In the genomic region with DNA sequence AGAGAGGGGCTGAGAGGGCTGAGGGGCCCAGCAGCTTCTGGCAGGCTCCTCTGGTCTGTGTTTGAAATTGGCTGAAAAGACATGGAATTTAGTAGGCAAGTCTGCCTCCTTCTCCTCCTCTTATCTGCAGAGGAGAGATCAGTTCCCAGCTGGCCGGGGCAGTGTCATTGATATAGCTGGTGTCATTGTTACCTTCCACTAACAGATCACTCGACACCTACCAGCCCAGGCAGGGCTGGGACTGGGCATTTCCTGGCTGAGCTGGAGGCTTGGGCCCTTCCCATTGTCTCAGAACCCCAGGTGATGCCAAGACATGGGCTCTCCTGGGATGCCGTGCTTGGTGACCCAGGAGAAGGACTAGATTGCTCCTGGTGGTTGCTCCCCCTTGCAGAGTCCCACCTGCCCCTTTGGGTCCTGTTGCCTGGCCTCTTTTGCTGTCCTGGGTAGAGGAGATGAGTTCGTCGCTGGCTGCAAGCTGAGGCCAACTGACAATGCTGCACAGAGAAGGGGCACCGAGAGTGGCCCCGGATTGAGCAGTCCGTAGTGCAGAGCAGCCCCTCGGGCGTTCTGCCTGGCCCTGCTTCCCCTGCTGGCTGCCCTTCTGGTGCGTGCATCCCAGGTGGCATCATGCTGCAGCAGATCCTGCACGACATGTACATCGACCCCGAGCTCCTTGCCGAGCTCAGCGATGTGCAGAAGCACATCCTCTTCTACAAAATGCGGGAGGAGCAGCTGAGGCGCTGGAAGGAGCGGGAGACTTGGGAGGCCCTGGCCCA, we compare ENCODE assay signal across 12 cellular contexts. TPM values are rescaled to one million over a fixed set of nuclear protein-coding genes. Genes with fewer than 3 reads are reported as not detected.
A peak's percentile ranks its signal among the peaks of the same experiment; 100 is the strongest.
DNase-seq lines count a peak whose midpoint lies in the region; ATAC-seq and TF ChIP-seq lines count a peak whose summit lies in the region.
"Had no signal": no experiment of that assay in that cellular context is flagged by ENCODE, and none has a peak within 500 bp of the region (broad histone marks: within the 10 kb centered on the region; RNA-seq: fewer than 3 reads in every experiment).

A gene (plus strand): TSS at position 198 of the 776 bp plus-strand sequence. CDS start 430 bp downstream, at position 628.

- no peaks in the 10 kb centered on the region for H3K9me3 Mint-ChIP-seq in activated naive CD4-positive, alpha-beta T cell treated with anti-CD3 and anti-CD28 coated beads for 36 hours
- H3K9me3 Mint-ChIP-seq in activated CD8-positive, alpha-beta T cell treated with anti-CD3 and anti-CD28 coated beads for 36 hours, result no peaks in the 10 kb centered on the region
- no peaks in the 10 kb centered on the region for H3K9me3 Mint-ChIP-seq in immature natural killer cell
- H3K9me3 Mint-ChIP-seq in stimulated activated memory B cell treated with anti-CD40 and anti-IgM and Interleukin-4, amounts not matched to agents 10 μg/mL and 1 μg/mL and 100 μg/mL, for 72 hours, result no peaks in the 10 kb centered on the region

- TF ChIP-seq CTCF in activated CD8-positive, alpha-beta T cell treated with anti-CD3 and anti-CD28 coated beads for 36 hours (IDR thresholded peaks at IDR 0.05), result no peak

- peak within 1 kb of the TSS; percentile 98 for H3K27ac Mint-ChIP-seq in activated naive CD4-positive, alpha-beta T cell treated with anti-CD3 and anti-CD28 coated beads for 36 hours
- H3K27ac Mint-ChIP-seq in activated CD8-positive, alpha-beta T cell treated with anti-CD3 and anti-CD28 coated beads for 36 hours, result peak within 1 kb of the TSS; percentile 95
- peak within 1 kb of the TSS; percentile 51 to 95 (median 78) for H3K27ac Mint-ChIP-seq in immature natural killer cell
- peak within 1 kb of the TSS; percentile 98 for H3K27ac Mint-ChIP-seq in stimulated activated memory B cell treated with anti-CD40 and anti-IgM and Interleukin-4, amounts not matched to agents 10 μg/mL and 1 μg/mL and 100 μg/mL, for 72 hours

- ATAC-seq in activated CD8-positive, alpha-beta T cell treated with anti-CD3 and anti-CD28 coated beads for 36 hours, result no peak
- ATAC-seq in stimulated activated memory B cell treated with anti-CD40 and anti-IgM and Interleukin-4, amounts not matched to agents 10 μg/mL and 1 μg/mL and 100 μg/mL, for 72 hours, result no peak
- no peak for ATAC-seq in GM18858 (IDR thresholded peaks at IDR 0.05; ENCODE audit: unreplicated experiment)
- ATAC-seq: left lung had no signal

- no peaks in the 10 kb centered on the region for H3K36me3 Mint-ChIP-seq in activated naive CD4-positive, alpha-beta T cell treated with anti-CD3 and anti-CD28 coated beads for 36 hours (ENCODE audit: low read depth)
- peaks cover 3% of the 10 kb centered on the region for H3K36me3 Mint-ChIP-seq in activated CD8-positive, alpha-beta T cell treated with anti-CD3 and anti-CD28 coated beads for 36 hours (ENCODE audit: low read depth)
- H3K36me3 Mint-ChIP-seq in immature natural killer cell, result peaks cover 0 to 3% (median 0%) of the 10 kb centered on the region in 3 donors
- H3K36me3 Mint-ChIP-seq in stimulated activated memory B cell treated with anti-CD40 and anti-IgM and Interleukin-4, amounts not matched to agents 10 μg/mL and 1 μg/mL and 100 μg/mL, for 72 hours, result no peaks in the 10 kb centered on the region

- POLR2A ChIA-PET in activated CD8-positive, alpha-beta T cell treated with anti-CD3 and anti-CD28 coated beads for 36 hours (lab: Charles Lee), result interaction anchor here (0.5 to 0.7 kb wide), 2 partner anchors 13 to 14 kb away, joined by 3 read pairs; no protein-coding TSS in a partner anchor

- DNase-seq in activated naive CD4-positive, alpha-beta T cell treated with anti-CD3 and anti-CD28 coated beads for 36 hours, result no peak
- DNase-seq in activated naive CD4-positive, alpha-beta T cell treated with Interleukin-2 at 50 U/mL for 16 hours, result no peak
- DNase-seq in activated CD8-positive, alpha-beta T cell treated with anti-CD3 and anti-CD28 coated beads for 36 hours, result no peak
- no peak for DNase-seq in immature natural killer cell
- no peak for DNase-seq in DMS114 treated with DMSO at 0.1 percent for 48 hours (lab: John Stamatoyannopoulos, UW; ENCODE audit: unreplicated experiment)
- DNase-seq in GOT3 (lab: John Stamatoyannopoulos, UW), result no peak
- DNase-seq: NCI-H2029 had no signal

- peaks cover 14% of the 10 kb centered on the region for H3K4me1 Mint-ChIP-seq in activated naive CD4-positive, alpha-beta T cell treated with anti-CD3 and anti-CD28 coated beads for 36 hours (ENCODE audit: low read depth)
- peaks cover 16% of the 10 kb centered on the region for H3K4me1 Mint-ChIP-seq in activated CD8-positive, alpha-beta T cell treated with anti-CD3 and anti-CD28 coated beads for 36 hours (ENCODE audit: low read depth)
- H3K4me1 Mint-ChIP-seq in immature natural killer cell, result peaks cover 6 to 11% of the 10 kb centered on the region in 2 donors
- H3K4me1 Mint-ChIP-seq in stimulated activated memory B cell treated with anti-CD40 and anti-IgM and Interleukin-4, amounts not matched to agents 10 μg/mL and 1 μg/mL and 100 μg/mL, for 72 hours, result peaks cover 50% of the 10 kb centered on the region

- H3K4me3 Mint-ChIP-seq in activated naive CD4-positive, alpha-beta T cell treated with anti-CD3 and anti-CD28 coated beads for 36 hours, result peak within 1 kb of the TSS; percentile 89
- H3K4me3 Mint-ChIP-seq in activated CD8-positive, alpha-beta T cell treated with anti-CD3 and anti-CD28 coated beads for 36 hours, result peak within 1 kb of the TSS; percentile 91
- peak within 1 kb of the TSS; percentile 66 to 76 (median 71) for H3K4me3 Mint-ChIP-seq in immature natural killer cell
- H3K4me3 Mint-ChIP-seq in stimulated activated memory B cell treated with anti-CD40 and anti-IgM and Interleukin-4, amounts not matched to agents 10 μg/mL and 1 μg/mL and 100 μg/mL, for 72 hours, result peak within 1 kb of the TSS; percentile 20

- intact Hi-C loops in activated naive CD4-positive, alpha-beta T cell treated with anti-CD3 and anti-CD28 coated beads for 36 hours (cut with micrococcal nuclease), result loop anchor here (2.0 to 10.0 kb wide), 4 partner anchors 61 to 461 kb away; a partner anchor contains a TSS
- intact Hi-C loops in activated CD8-positive, alpha-beta T cell treated with anti-CD3 and anti-CD28 coated beads for 36 hours (cut with micrococcal nuclease), result no loop called here

- H3K27me3 Mint-ChIP-seq in activated naive CD4-positive, alpha-beta T cell treated with anti-CD3 and anti-CD28 coated beads for 36 hours (ENCODE audit: low read depth), result no peaks in the 10 kb centered on the region
- no peaks in the 10 kb centered on the region for H3K27me3 Mint-ChIP-seq in activated CD8-positive, alpha-beta T cell treated with anti-CD3 and anti-CD28 coated beads for 36 hours
- H3K27me3 Mint-ChIP-seq in immature natural killer cell (ENCODE audit: low read depth in 3 of 3), result peaks cover 1 to 4% (median 3%) of the 10 kb centered on the region in 3 donors
- no peaks in the 10 kb centered on the region for H3K27me3 Mint-ChIP-seq in stimulated activated memory B cell treated with anti-CD40 and anti-IgM and Interleukin-4, amounts not matched to agents 10 μg/mL and 1 μg/mL and 100 μg/mL, for 72 hours

- CTCF ChIA-PET in activated naive CD4-positive, alpha-beta T cell treated with anti-CD3 and anti-CD28 coated beads for 36 hours (lab: Charles Lee), result interaction anchor here (0.6 to 0.9 kb wide), 3 partner anchors 10 to 32 kb away, joined by 3 read pairs; no protein-coding TSS in a partner anchor
- CTCF ChIA-PET in activated CD8-positive, alpha-beta T cell treated with anti-CD3 and anti-CD28 coated beads for 36 hours (lab: Charles Lee), result interaction anchor here (1.3 to 2.3 kb wide), 4 partner anchors 12 to 160 kb away, joined by 3 to 8 read pairs (median 7); no protein-coding TSS in a partner anchor

RNA-seq across cellular contexts. Expression of the gene that starts here (rescaled TPM):
- under 1 TPM; 0.05 to 0.10 TPM for total RNA-seq in activated naive CD4-positive, alpha-beta T cell treated with anti-CD3 and anti-CD28 coated beads for 36 hours
- total RNA-seq in activated CD8-positive, alpha-beta T cell treated with anti-CD3 and anti-CD28 coated beads for 36 hours, result under 1 TPM; 0.11 to 0.20 TPM
- polyA plus RNA-seq in immature natural killer cell, result not detected
- total RNA-seq: cardiac muscle cell, pulmonary artery endothelial cell had no signal
- polyA plus RNA-seq: cardiac muscle cell had no signal

Comparison
In these comparisons a context has a peak if more than half of its experiments do, and no peak if none do; other contexts are left out.
1. H3K4me3 Mint-ChIP-seq: peak in every context shown above with its lines; median percentile 91 in activated CD8-positive, alpha-beta T cell treated with anti-CD3 and anti-CD28 coated beads for 36 hours; 89 in activated naive CD4-positive, alpha-beta T cell treated with anti-CD3 and anti-CD28 coated beads for 36 hours; 71 in immature natural killer cell; 20 in stimulated activated memory B cell treated with anti-CD40 and anti-IgM and Interleukin-4, amounts not matched to agents 10 μg/mL and 1 μg/mL and 100 μg/mL, for 72 hours.